10 cellular contexts compared by ENCODE assay signal in the genomic region with DNA sequence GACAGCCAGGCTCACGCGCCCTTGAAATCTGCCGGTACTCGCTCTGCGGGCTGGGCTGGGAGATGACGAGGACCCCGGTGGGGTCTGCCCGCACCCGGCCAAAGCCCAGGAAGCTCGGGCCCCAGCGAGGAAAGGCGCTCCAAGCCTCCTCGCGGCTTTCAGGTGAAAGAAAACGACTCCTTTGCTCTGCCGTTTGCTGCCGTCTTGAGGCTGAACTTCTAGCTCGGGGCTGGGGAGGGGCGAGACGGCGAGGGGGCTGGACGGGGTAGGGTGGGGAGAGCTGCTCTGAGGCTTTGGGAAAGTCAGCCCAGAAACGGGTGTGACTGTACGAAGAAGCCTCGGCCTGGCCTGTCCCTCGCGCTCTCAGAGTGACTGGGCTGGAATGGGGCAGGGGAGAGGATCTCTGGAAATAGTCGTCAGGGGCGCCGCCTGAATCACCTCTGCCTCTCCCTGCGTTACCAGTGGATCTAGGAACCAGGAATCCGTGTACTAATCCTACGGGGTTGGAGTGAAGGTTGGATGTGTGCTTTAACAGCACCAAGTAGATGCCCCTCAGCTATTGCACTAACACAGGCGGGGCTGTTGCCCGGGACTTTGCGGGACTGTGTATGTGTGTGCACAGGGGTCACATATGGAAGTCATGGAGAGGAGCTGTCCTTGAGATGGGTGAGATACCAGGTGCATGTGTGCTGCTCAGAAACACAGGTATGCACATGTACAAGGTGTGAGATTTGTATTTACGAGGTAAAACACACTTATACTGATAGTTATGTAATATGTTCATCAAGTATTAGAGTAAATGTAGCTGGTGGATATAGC. TPM values are rescaled to one million over a fixed set of nuclear protein-coding genes. Genes with fewer than 3 reads are reported as not detected.
DNase-seq lines count a peak whose midpoint lies in the region; ATAC-seq, FAIRE-seq and TF ChIP-seq lines count a peak whose summit lies in the region.
"Had no signal": no experiment of that assay in that cellular context is flagged by ENCODE, and none has a peak within 500 bp of the region (broad histone marks: within the 10 kb centered on the region; RNA-seq: fewer than 3 reads in every experiment).

No MANE protein-coding gene starts in this region.

- H3K9me3 ChIP-seq in HepG2 (ENCODE audit: low read length) (no peaks in the 10 kb centered on the region), right lobe of liver (no peaks in the 10 kb centered on the region), muscle layer of colon (ENCODE audit: low read length) (no peaks in the 10 kb centered on the region), vagina (no peaks in the 10 kb centered on the region)

- DNase-seq in HepG2 (ENCODE audit: low spot score) (no peak), right lobe of liver (no peak), cardiac fibroblast (ENCODE audit: low read depth in 2 of 2) (no peak), vagina (ENCODE audit: extremely low spot score in 2 of 2) (no peak), NCI-H2029 treated with DMSO at 0.1 percent for 48 hours (lab: John Stamatoyannopoulos, UW) (no peak)
- DNase-seq: NCI-H226 had no signal

- H3K4me2 ChIP-seq in HepG2 (ENCODE audit: low read depth, low read length), result peak overlapping the region; percentile 30; the same call in 1 of the 2 replicates

- TF ChIP-seq RAD21 in HepG2 (CRISPR knock-in tag; IDR thresholded peaks at IDR 0.05), result no peak

- TF ChIP-seq EP300 in HepG2 (IDR thresholded peaks at IDR 0.05; ENCODE audit: low read depth in 2 of 2, low read length in 2 of 2) (no peak), HepG2 (CRISPR knock-in tag; IDR thresholded peaks at IDR 0.05; ENCODE audit: borderline replicate concordance) (no peak)

- no peak overlapping the region for H3K27ac ChIP-seq in HepG2 (ENCODE audit: extremely low read length, insufficient read depth, low read length)
- no peak overlapping the region for H3K27ac ChIP-seq in right lobe of liver
- no peak overlapping the region for H3K27ac ChIP-seq in muscle layer of colon (ENCODE audit: low read depth, low read length)
- peak overlapping the region; percentile 66 for H3K27ac ChIP-seq in vagina

- ATAC-seq in HepG2, result peak; percentile 13
- ATAC-seq in right lobe of liver, result no peak
- ATAC-seq in HG03108 (IDR thresholded peaks at IDR 0.05; ENCODE audit: unreplicated experiment), result no peak
- ATAC-seq in HG03025 (IDR thresholded peaks at IDR 0.05; ENCODE audit: low FRiP score, unreplicated experiment), result no peak

- H4K20me1 ChIP-seq in HepG2 (ENCODE audit: insufficient read depth, low read length), result no peaks in the 10 kb centered on the region

- H3K36me3 ChIP-seq in HepG2 (replicated peaks in 1 of 2; ENCODE audit: control insufficient read depth in 1 of 2, insufficient read depth in 2 of 2, low read length in 2 of 2) (no peaks in the 10 kb centered on the region), right lobe of liver (no peaks in the 10 kb centered on the region), muscle layer of colon (ENCODE audit: insufficient read depth, low read length) (no peaks in the 10 kb centered on the region), vagina (no peaks in the 10 kb centered on the region)

- H3K4me1 ChIP-seq in HepG2 (ENCODE audit: insufficient read depth, low read length) (peaks cover 15% of the 10 kb centered on the region), right lobe of liver (peaks cover 0 to 34% (median 3%) of the 10 kb centered on the region in 4 donors), muscle layer of colon (ENCODE audit: insufficient read depth, low read length) (peaks cover 28% of the 10 kb centered on the region), vagina (peaks cover 43% of the 10 kb centered on the region)

- no peak for TF ChIP-seq CTCF in HepG2 (CRISPR knock-in tag; IDR thresholded peaks at IDR 0.05)
- no peak for TF ChIP-seq CTCF in right lobe of liver (IDR thresholded peaks at IDR 0.05)
- TF ChIP-seq CTCF in cardiac fibroblast (IDR thresholded peaks at IDR 0.05; ENCODE audit: low read depth, low read length), result no peak
- TF ChIP-seq CTCF in vagina (IDR thresholded peaks at IDR 0.05), result no peak

- FAIRE-seq in HepG2 (lab: Jason Lieb, UNC), result no peak

- H3K9ac ChIP-seq in HepG2 (ENCODE audit: insufficient read depth, low read depth, low read length), result no peak overlapping the region
- H3K9ac ChIP-seq in muscle layer of colon (ENCODE audit: low read length), result no peak overlapping the region

- TF ChIP-seq POLR2A in HepG2 (IDR thresholded peaks at IDR 0.05; ENCODE audit: insufficient read depth in 1 of 2, low read depth in 2 of 2, low read length in 2 of 2) (no peak), right lobe of liver (IDR thresholded peaks at IDR 0.05) (no peak), vagina (IDR thresholded peaks at IDR 0.05) (no peak)

- no TSS peak for BruUV-seq in HepG2 (replicated peaks; lab: Mats Ljungman, UMichigan)

- intact Hi-C loops in HepG2 (cut with micrococcal nuclease; ENCODE audit: unreplicated experiment) (no loop called here), right lobe of liver (cut with DNase I) (loop anchor here in 1 of 2 donors (10.0 kb wide), 1 partner anchor 377 kb away; no protein-coding TSS in a partner anchor), vagina (cut with DNase I) (no loop called here)

- POLR2A ChIA-PET in HepG2 (lab: Yijun Ruan, JAX), result no interaction called here

- in situ Hi-C loops in HepG2 (cut with HindIII; ENCODE audit: extremely low pct_ligation_motif_present, low pct_unique_long_range_greater_than_20kb), result no loop called here

- CTCF ChIA-PET in HepG2 (lab: Yijun Ruan, JAX; ENCODE audit: low intra/inter-chr PET ratio, low total read pairs), result no interaction called here

- 4% methylated on average over 3 of the region's 37 CpGs for WGBS in HepG2 (ENCODE audit: low lambda C conversion rate)
- WGBS in right lobe of liver (ENCODE audit: insufficient coverage, low coverage, low lambda C conversion rate, missing lambda C conversion rate), result 24% methylated on average over 13 of the region's 37 CpGs

- no peaks in the 10 kb centered on the region for H3K79me2 ChIP-seq in HepG2 (ENCODE audit: insufficient read depth, low read length)

- H3K27me3 ChIP-seq in HepG2 (ENCODE audit: control insufficient read depth in 1 of 2, insufficient read depth in 2 of 2, low read length in 2 of 2) (peaks cover 36 to 92% of the 10 kb centered on the region in 2 experiments), right lobe of liver (peaks cover 14 to 47% of the 10 kb centered on the region in 2 donors), muscle layer of colon (ENCODE audit: control insufficient read depth in 1 of 2, insufficient read depth in 2 of 2, low read length in 2 of 2) (peaks cover 70 to 85% of the 10 kb centered on the region in 2 donors), vagina (peaks cover 11% of the 10 kb centered on the region)

- no peak overlapping the region for H2AFZ ChIP-seq in HepG2 (ENCODE audit: low read length)

- peak overlapping the region in 2 of 3 experiments; percentile 23 to 53; a peak in 3 of 6 replicates for H3K4me3 ChIP-seq in HepG2 (replicated peaks in 1 of 3; ENCODE audit: insufficient read depth in 1 of 3, low read depth in 2 of 3, low read length in 3 of 3)
- no peak overlapping the region for H3K4me3 ChIP-seq in right lobe of liver
- peak overlapping the region; percentile 42 to 48 for H3K4me3 ChIP-seq in cardiac fibroblast (replicated peaks in 1 of 2; ENCODE audit: low read depth in 2 of 2, low read length in 2 of 2)
- peak overlapping the region; percentile 24 to 54 for H3K4me3 ChIP-seq in muscle layer of colon (ENCODE audit: low read depth in 1 of 2, low read length in 2 of 2)
- H3K4me3 ChIP-seq in vagina, result peak overlapping the region; percentile 45 to 59

RNA-seq across cellular contexts. Expression of a gene that starts 0.5 kb away (rescaled TPM):
- total RNA-seq in HepG2 (2016; rRNA removed; fragmentation: Illumina TruSeq; extraction: Trizol), result not detected in 2 replicates
- total RNA-seq in HepG2 (2016; cell fraction: cytosol; rRNA removed; fragmentation: Illumina TruSeq; extraction: Trizol; ENCODE audit: low read depth), result not detected in 2 replicates
- total RNA-seq in HepG2 (2016; cell fraction: insoluble cytoplasmic fraction; rRNA removed; fragmentation: Illumina TruSeq; extraction: Trizol), result not detected in 2 replicates
- not detected in 2 replicates for total RNA-seq in HepG2 (2016; cell fraction: membrane; rRNA removed; fragmentation: Illumina TruSeq; extraction: Trizol)
- total RNA-seq in HepG2 (2016; cell fraction: nucleus; rRNA removed; fragmentation: Illumina TruSeq; extraction: Trizol), result not detected in 2 replicates
- 0.03 TPM in 1 of 2 replicates, not detected in the other for polyA plus RNA-seq in HepG2 (2011; rRNA removed)
- polyA plus RNA-seq in HepG2 (2011; cell fraction: cytosol; rRNA removed), result not detected in 2 replicates
- 0.03 and 0.10 TPM in 2 replicates for polyA plus RNA-seq in HepG2 (2011; cell fraction: nucleus; rRNA removed)
- not detected in 2 replicates for polyA plus RNA-seq in HepG2 (2012)
- not detected in 2 replicates for polyA plus RNA-seq in HepG2 (2016; cell fraction: cytosol; fragmentation: Illumina TruSeq; extraction: Trizol; ENCODE audit: low read depth)
- polyA plus RNA-seq in HepG2 (2016; cell fraction: insoluble cytoplasmic fraction; fragmentation: Illumina TruSeq; extraction: Trizol; ENCODE audit: low read depth), result not detected in 2 replicates
- polyA plus RNA-seq in HepG2 (2016; cell fraction: membrane; fragmentation: Illumina TruSeq; extraction: Trizol; ENCODE audit: low read depth), result not detected in 2 replicates
- polyA plus RNA-seq in HepG2 (2016; cell fraction: nucleus; fragmentation: Illumina TruSeq; extraction: Trizol; ENCODE audit: insufficient read depth, low read depth), result not detected in 2 replicates
- 9.2 TPM in 1 of 2 replicates, not detected in the other for polyA minus RNA-seq in HepG2 (2011; rRNA and poly(A)+ RNA removed; ENCODE audit: low replicate concordance)
- not detected in 2 replicates for polyA minus RNA-seq in HepG2 (2011; cell fraction: cytosol; rRNA and poly(A)+ RNA removed)
- polyA minus RNA-seq in HepG2 (2011; cell fraction: nucleus; rRNA and poly(A)+ RNA removed), result not detected in 2 replicates
- not detected for total RNA-seq in right lobe of liver
- total RNA-seq in vagina, result 1.5 TPM
- total RNA-seq: lung microvascular endothelial cell had no signal

RNA-seq across cellular contexts. Expression of a gene that starts 0.6 kb away (rescaled TPM):
- not detected in 2 replicates for total RNA-seq in HepG2 (2016; rRNA removed; fragmentation: Illumina TruSeq; extraction: Trizol)
- not detected in 2 replicates for total RNA-seq in HepG2 (2016; cell fraction: cytosol; rRNA removed; fragmentation: Illumina TruSeq; extraction: Trizol; ENCODE audit: low read depth)
- total RNA-seq in HepG2 (2016; cell fraction: insoluble cytoplasmic fraction; rRNA removed; fragmentation: Illumina TruSeq; extraction: Trizol), result not detected in 2 replicates
- total RNA-seq in HepG2 (2016; cell fraction: membrane; rRNA removed; fragmentation: Illumina TruSeq; extraction: Trizol), result not detected in 2 replicates
- not detected in 2 replicates for total RNA-seq in HepG2 (2016; cell fraction: nucleus; rRNA removed; fragmentation: Illumina TruSeq; extraction: Trizol)
- polyA plus RNA-seq in HepG2 (2011; rRNA removed), result not detected in 2 replicates
- polyA plus RNA-seq in HepG2 (2011; cell fraction: cytosol; rRNA removed), result not detected in 2 replicates
- not detected in 2 replicates for polyA plus RNA-seq in HepG2 (2011; cell fraction: nucleus; rRNA removed)
- not detected in 2 replicates for polyA plus RNA-seq in HepG2 (2012)
- not detected in 2 replicates for polyA plus RNA-seq in HepG2 (2016; cell fraction: cytosol; fragmentation: Illumina TruSeq; extraction: Trizol; ENCODE audit: low read depth)
- polyA plus RNA-seq in HepG2 (2016; cell fraction: insoluble cytoplasmic fraction; fragmentation: Illumina TruSeq; extraction: Trizol; ENCODE audit: low read depth), result not detected in 2 replicates
- polyA plus RNA-seq in HepG2 (2016; cell fraction: membrane; fragmentation: Illumina TruSeq; extraction: Trizol; ENCODE audit: low read depth), result not detected in 2 replicates
- not detected in 2 replicates for polyA plus RNA-seq in HepG2 (2016; cell fraction: nucleus; fragmentation: Illumina TruSeq; extraction: Trizol; ENCODE audit: insufficient read depth, low read depth)
- polyA minus RNA-seq in HepG2 (2011; rRNA and poly(A)+ RNA removed; ENCODE audit: low replicate concordance), result 0.04 and 3.0 TPM in 2 replicates
- polyA minus RNA-seq in HepG2 (2011; cell fraction: cytosol; rRNA and poly(A)+ RNA removed), result 0.18 TPM in 1 of 2 replicates, not detected in the other
- polyA minus RNA-seq in HepG2 (2011; cell fraction: nucleus; rRNA and poly(A)+ RNA removed), result not detected in 2 replicates
- total RNA-seq in right lobe of liver, result not detected
- total RNA-seq in vagina, result 1.5 TPM
- total RNA-seq: lung microvascular endothelial cell had no signal

RNA-seq across cellular contexts. Expression of a gene that starts 58.6 kb away (rescaled TPM):
- total RNA-seq in HepG2 (2016; rRNA removed; fragmentation: Illumina TruSeq; extraction: Trizol) (not detected in 2 replicates), right lobe of liver (not detected), vagina (not detected)
- total RNA-seq in HepG2 (2016; cell fraction: cytosol; rRNA removed; fragmentation: Illumina TruSeq; extraction: Trizol; ENCODE audit: low read depth), result not detected in 2 replicates
- not detected in 2 replicates for total RNA-seq in HepG2 (2016; cell fraction: insoluble cytoplasmic fraction; rRNA removed; fragmentation: Illumina TruSeq; extraction: Trizol)
- not detected in 2 replicates for total RNA-seq in HepG2 (2016; cell fraction: membrane; rRNA removed; fragmentation: Illumina TruSeq; extraction: Trizol)
- not detected in 2 replicates for total RNA-seq in HepG2 (2016; cell fraction: nucleus; rRNA removed; fragmentation: Illumina TruSeq; extraction: Trizol)
- polyA plus RNA-seq in HepG2 (2011; rRNA removed), result not detected in 2 replicates
- polyA plus RNA-seq in HepG2 (2011; cell fraction: cytosol; rRNA removed), result not detected in 2 replicates
- not detected in 2 replicates for polyA plus RNA-seq in HepG2 (2011; cell fraction: nucleus; rRNA removed)
- polyA plus RNA-seq in HepG2 (2012), result not detected in 2 replicates
- not detected in 2 replicates for polyA plus RNA-seq in HepG2 (2016; cell fraction: cytosol; fragmentation: Illumina TruSeq; extraction: Trizol; ENCODE audit: low read depth)
- polyA plus RNA-seq in HepG2 (2016; cell fraction: insoluble cytoplasmic fraction; fragmentation: Illumina TruSeq; extraction: Trizol; ENCODE audit: low read depth), result not detected in 2 replicates
- polyA plus RNA-seq in HepG2 (2016; cell fraction: membrane; fragmentation: Illumina TruSeq; extraction: Trizol; ENCODE audit: low read depth), result not detected in 2 replicates
- polyA plus RNA-seq in HepG2 (2016; cell fraction: nucleus; fragmentation: Illumina TruSeq; extraction: Trizol; ENCODE audit: insufficient read depth, low read depth), result not detected in 2 replicates
- polyA minus RNA-seq in HepG2 (2011; rRNA and poly(A)+ RNA removed; ENCODE audit: low replicate concordance), result not detected in 2 replicates
- not detected in 2 replicates for polyA minus RNA-seq in HepG2 (2011; cell fraction: cytosol; rRNA and poly(A)+ RNA removed)
- polyA minus RNA-seq in HepG2 (2011; cell fraction: nucleus; rRNA and poly(A)+ RNA removed), result not detected in 2 replicates
- total RNA-seq: lung microvascular endothelial cell had no signal

Comparison
In these comparisons a context has a peak if more than half of its experiments do, and no peak if none do; other contexts are left out.
1. H3K4me3 ChIP-seq: peak in HepG2 (2 of 3), cardiac fibroblast (2 of 2), muscle layer of colon (2 of 2) and vagina (2 of 2); none in right lobe of liver (0 of 3).